29 cellular contexts compared by ENCODE assay signal in the genomic region with DNA sequence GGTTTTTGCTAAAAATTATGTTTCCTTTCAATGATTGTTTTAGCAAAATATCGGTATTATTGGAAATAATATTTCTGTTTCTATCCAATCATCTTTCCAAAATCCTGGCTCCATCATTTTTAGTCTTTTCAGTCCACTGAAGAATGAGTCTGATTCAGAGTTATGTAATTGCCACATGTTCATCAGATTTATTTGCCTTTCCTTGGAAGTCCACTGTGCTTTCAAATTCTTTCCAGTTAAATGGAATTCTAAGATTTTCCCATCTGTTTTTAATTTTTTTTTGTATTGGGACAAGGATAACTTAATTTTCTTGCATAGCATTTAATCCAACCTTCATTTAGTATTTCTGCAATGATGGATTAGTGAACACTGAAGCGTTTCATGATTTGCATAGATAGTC.
"Had no signal": no experiment of that assay in that cellular context is flagged by ENCODE, and none has a peak within 500 bp of the region (broad histone marks: within the 10 kb centered on the region; RNA-seq: fewer than 3 reads in every experiment).

No MANE protein-coding gene starts in this region.

- H3K4me3 ChIP-seq: ascending aorta, cardiac muscle cell, SJCRH30, SK-N-MC had no signal

- H3K27me3 ChIP-seq: ascending aorta, cardiac muscle cell, SJCRH30 had no signal

- H3K36me3 ChIP-seq: ascending aorta, cardiac muscle cell, SJCRH30 had no signal

- H3K27me3 Mint-ChIP-seq: activated CD4-positive, alpha-beta T cell treated with anti-CD3 and anti-CD28 coated beads for 36 hours; activated CD4-positive, alpha-beta T cell treated with anti-CD3 and anti-CD28 coated beads, Interleukin-2, amount 10 ng/mL, durations not matched to agents 7 days and 5 days; activated naive CD8-positive, alpha-beta T cell; activated naive CD8-positive, alpha-beta T cell treated with anti-CD3 and anti-CD28 coated beads, Interleukin-2, amount 50 U/mL, for 24 hours; activated T-cell treated with anti-CD3 and anti-CD28 coated beads, Interleukin-2, amount 50 U/mL, for 24 hours; central memory CD8-positive, alpha-beta T cell had no signal

- DNase-seq: activated CD4-positive, alpha-beta T cell treated with anti-CD3 and anti-CD28 coated beads for 36 hours; activated CD4-positive, alpha-beta T cell treated with anti-CD3 and anti-CD28 coated beads, Interleukin-2, amount 10 ng/mL, durations not matched to agents 7 days and 5 days; activated CD4-positive, alpha-beta T cell treated with anti-CD3 and anti-CD28 coated beads, Interleukin-2, amount 50 U/mL, for 48 hours; activated CD8-positive, alpha-beta T cell treated with anti-CD3 and anti-CD28 coated beads, Interleukin-2, amount 10 ng/mL, durations not matched to agents 7 days and 5 days; activated gamma-delta T cell treated with Interleukin-2 at 50 U/mL for 16 hours; activated naive CD4-positive, alpha-beta T cell treated with anti-CD3 and anti-CD28 coated beads for 36 hours; activated naive CD8-positive, alpha-beta T cell treated with anti-CD3 and anti-CD28 coated beads, Interleukin-2, amount 50 U/mL, for 24 hours; activated T-cell treated with anti-CD3 and anti-CD28 coated beads, Interleukin-2, amount 50 U/mL, for 24 hours; amniotic stem cell; Karpas-422; KBM-7; NCI-H1105; NCI-H1417 treated with DMSO at 0.1 percent for 48 hours; NCI-H187 treated with DMSO at 0.1 percent for 48 hours; NCI-H2081; NCI-H2171 treated with DMSO at 0.1 percent for 48 hours; NCI-H2227 treated with DMSO at 0.1 percent for 48 hours; NCI-H524; SHP77; SJCRH30 had no signal

- H3K9me3 ChIP-seq: ascending aorta, SJCRH30 had no signal

- H3K27ac Mint-ChIP-seq: activated CD4-positive, alpha-beta T cell treated with anti-CD3 and anti-CD28 coated beads for 36 hours; activated CD4-positive, alpha-beta T cell treated with anti-CD3 and anti-CD28 coated beads, Interleukin-2, amount 10 ng/mL, durations not matched to agents 7 days and 5 days; activated CD8-positive, alpha-beta T cell treated with anti-CD3 and anti-CD28 coated beads, Interleukin-2, amount 10 ng/mL, durations not matched to agents 7 days and 5 days; activated naive CD4-positive, alpha-beta T cell treated with anti-CD3 and anti-CD28 coated beads for 36 hours; activated naive CD8-positive, alpha-beta T cell; activated naive CD8-positive, alpha-beta T cell treated with anti-CD3 and anti-CD28 coated beads, Interleukin-2, amount 50 U/mL, for 24 hours; activated T-cell treated with anti-CD3 and anti-CD28 coated beads, Interleukin-2, amount 50 U/mL, for 24 hours; activated T-helper 1 cell treated with anti-CD3 and anti-CD28 coated beads, Interleukin-12 subunit alpha, Interleukin-12 subunit beta, Interleukin-2, Interleukin-4 antibody, amounts not matched to agents 30 ng/mL and 10 ng/mL and 1 ng/mL, durations not matched to agents 14 hours and 24 hours and 36 hours; T-helper 1 cell treated with Interleukin-12 subunit alpha and Interleukin-12 subunit beta and Interleukin-4 antibody, amounts not matched to agents 30 μg/mL and 1 μg/mL, for 36 hours; T-helper 2 cell treated with Interferon-gamma antibody and Interleukin-4, amounts not matched to agents 5 μg/mL and 100 μg/mL, for 36 hours had no signal

- H3K4me3 Mint-ChIP-seq: activated CD4-positive, alpha-beta T cell treated with anti-CD3 and anti-CD28 coated beads for 36 hours; activated CD4-positive, alpha-beta T cell treated with anti-CD3 and anti-CD28 coated beads, Interleukin-2, amount 10 ng/mL, durations not matched to agents 7 days and 5 days; activated CD8-positive, alpha-beta T cell treated with anti-CD3 and anti-CD28 coated beads, Interleukin-2, amount 10 ng/mL, durations not matched to agents 7 days and 5 days; activated naive CD4-positive, alpha-beta T cell treated with anti-CD3 and anti-CD28 coated beads for 36 hours; activated naive CD8-positive, alpha-beta T cell; activated naive CD8-positive, alpha-beta T cell treated with anti-CD3 and anti-CD28 coated beads, Interleukin-2, amount 50 U/mL, for 24 hours; activated T-cell treated with anti-CD3 and anti-CD28 coated beads, Interleukin-2, amount 50 U/mL, for 24 hours; activated T-helper 1 cell treated with anti-CD3 and anti-CD28 coated beads, Interleukin-12 subunit alpha, Interleukin-12 subunit beta, Interleukin-2, Interleukin-4 antibody, amounts not matched to agents 30 ng/mL and 10 ng/mL and 1 ng/mL, durations not matched to agents 14 hours and 24 hours and 36 hours; central memory CD8-positive, alpha-beta T cell; T-helper 1 cell treated with Interleukin-12 subunit alpha and Interleukin-12 subunit beta and Interleukin-4 antibody, amounts not matched to agents 30 μg/mL and 1 μg/mL, for 36 hours; T-helper 2 cell treated with Interferon-gamma antibody and Interleukin-4, amounts not matched to agents 5 μg/mL and 100 μg/mL, for 36 hours had no signal

- H3K9me3 Mint-ChIP-seq: activated CD4-positive, alpha-beta T cell treated with anti-CD3 and anti-CD28 coated beads, Interleukin-2, amount 10 ng/mL, durations not matched to agents 7 days and 5 days had no signal

- H3K4me1 Mint-ChIP-seq: activated CD4-positive, alpha-beta T cell treated with anti-CD3 and anti-CD28 coated beads for 36 hours; activated CD4-positive, alpha-beta T cell treated with anti-CD3 and anti-CD28 coated beads, Interleukin-2, amount 10 ng/mL, durations not matched to agents 7 days and 5 days; activated naive CD8-positive, alpha-beta T cell treated with anti-CD3 and anti-CD28 coated beads, Interleukin-2, amount 50 U/mL, for 24 hours; central memory CD8-positive, alpha-beta T cell had no signal

- ATAC-seq: activated CD4-positive, alpha-beta T cell treated with anti-CD3 and anti-CD28 coated beads for 36 hours; activated CD8-positive, alpha-beta T cell treated with anti-CD3 and anti-CD28 coated beads, Interleukin-2, amount 10 ng/mL, durations not matched to agents 7 days and 5 days; activated naive CD8-positive, alpha-beta T cell treated with anti-CD3 and anti-CD28 coated beads, Interleukin-2, amount 50 U/mL, for 24 hours; Panc1 had no signal

- H3K27ac ChIP-seq: ascending aorta, cardiac muscle cell, SJCRH30, SK-N-MC had no signal

- H3K36me3 Mint-ChIP-seq: activated naive CD8-positive, alpha-beta T cell had no signal
